ENCODE assay signal across 8 cellular contexts in the genomic region with DNA sequence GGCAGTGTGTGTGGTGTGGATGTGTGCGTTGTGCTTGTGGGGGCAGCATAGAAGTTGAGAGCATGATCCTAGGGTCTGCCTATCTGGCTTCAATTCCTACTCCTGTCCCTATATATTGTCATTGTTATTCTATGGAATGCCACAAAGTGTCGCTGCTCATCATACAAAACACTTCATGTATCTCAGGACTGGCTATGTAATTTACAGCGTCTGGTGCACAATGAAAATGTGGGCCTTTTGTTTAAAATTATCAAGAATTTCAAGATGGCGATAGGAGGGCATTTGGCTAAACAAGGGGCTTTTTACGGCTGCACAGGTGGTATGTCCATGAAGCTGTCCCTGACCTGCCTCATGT. TPM values are rescaled to one million over a fixed set of nuclear protein-coding genes. Genes with fewer than 3 reads are reported as not detected.
A peak's percentile ranks its signal among the peaks of the same experiment; 100 is the strongest.
DNase-seq lines count a peak whose midpoint lies in the region; ATAC-seq and TF ChIP-seq lines count a peak whose summit lies in the region.

No MANE protein-coding gene starts in this region.

- no peak overlapping the region for H3K27ac Mint-ChIP-seq in activated naive CD8-positive, alpha-beta T cell treated with anti-CD3 and anti-CD28 coated beads, Interleukin-2, amount 50 U/mL, for 24 hours

- intact Hi-C loops in left colon (cut with DNase I, micrococcal nuclease) = no loop called here

- peaks cover 8% of the 10 kb centered on the region for H3K27me3 Mint-ChIP-seq in activated naive CD8-positive, alpha-beta T cell treated with anti-CD3 and anti-CD28 coated beads, Interleukin-2, amount 50 U/mL, for 24 hours

- H3K4me3 Mint-ChIP-seq in activated naive CD8-positive, alpha-beta T cell treated with anti-CD3 and anti-CD28 coated beads, Interleukin-2, amount 50 U/mL, for 24 hours = no peak overlapping the region

- no peaks in the 10 kb centered on the region for H3K4me1 Mint-ChIP-seq in activated naive CD8-positive, alpha-beta T cell treated with anti-CD3 and anti-CD28 coated beads, Interleukin-2, amount 50 U/mL, for 24 hours

- peak; percentile 5 for TF ChIP-seq CTCF in GM12873 (IDR thresholded peaks at IDR 0.05; ENCODE audit: insufficient read depth, low read depth, low read length, missing control alignments)

- ATAC-seq in HG02870 (IDR thresholded peaks at IDR 0.05; ENCODE audit: unreplicated experiment) (peak; percentile 66), left colon (peak; percentile 53)
- ATAC-seq in activated naive CD8-positive, alpha-beta T cell treated with anti-CD3 and anti-CD28 coated beads, Interleukin-2, amount 50 U/mL, for 24 hours = no peak

- H3K9me3 Mint-ChIP-seq in activated naive CD8-positive, alpha-beta T cell treated with anti-CD3 and anti-CD28 coated beads, Interleukin-2, amount 50 U/mL, for 24 hours = no peaks in the 10 kb centered on the region

- H3K36me3 Mint-ChIP-seq in activated naive CD8-positive, alpha-beta T cell treated with anti-CD3 and anti-CD28 coated beads, Interleukin-2, amount 50 U/mL, for 24 hours (ENCODE audit: low read depth) = no peaks in the 10 kb centered on the region

- DNase-seq in NCI-H748 treated with DMSO at 0.1 percent for 48 hours (lab: John Stamatoyannopoulos, UW) (peak; percentile 45), left colon (no peak), KBM-7 (no peak), C1 segment of cervical spinal cord (lab: John Stamatoyannopoulos, UW) (no peak)
- no peak for DNase-seq in activated naive CD8-positive, alpha-beta T cell treated with anti-CD3 and anti-CD28 coated beads, Interleukin-2, amount 50 U/mL, for 24 hours
- no peak for DNase-seq in activated CD4-positive, CD25-positive, alpha-beta regulatory T cell (lab: John Stamatoyannopoulos, UW)

- in situ Hi-C loops in KBM-7 (cut with MboI; ENCODE audit: low pct_unique_long_range_greater_than_20kb, low sequenced_read_pairs) = no loop called here

RNA-seq across cellular contexts. Expression of a gene that starts 3.4 kb away (rescaled TPM):
- not detected for total RNA-seq in left colon

RNA-seq across cellular contexts. Expression of a gene that starts 16.8 kb away (rescaled TPM):
- total RNA-seq in left colon = not detected

RNA-seq across cellular contexts. Expression of a gene that starts 58.2 kb away (rescaled TPM):
- total RNA-seq in left colon = under 1 TPM in 1 of 2 donors, not detected in 1; 0.55 TPM
